ENCODE assay signal across 1 cellular context in genomic region chr3:140941434-140942220, GRCh38.
TF ChIP-seq lines count a peak whose summit lies in the region.

SLC25A36 (plus strand) TSS chr3:140941836; CDS start chr3:140942055, 219 bp downstream.

TF ChIP-seq in K562, 482 proteins besides CTCF, POLR2A, EP300 and RAD21 (continued from another document and continues in another):
- TF ChIP-seq MEF2D (tag; conservative IDR thresholded peaks at IDR 0.05; ENCODE audit: low read depth) (no peak), RHOXF2B (CRISPR knock-in tag; conservative IDR thresholded peaks at IDR 0.05) (no peak), CCAR2 (IDR thresholded peaks at IDR 0.05; ENCODE audit: low read depth, low read length) (no peak), ELK1 (CRISPR knock-in tag; IDR thresholded peaks at IDR 0.05) (no peak), ZKSCAN3 (CRISPR knock-in tag; IDR thresholded peaks at IDR 0.05) (no peak), REST (CRISPR knock-in tag; IDR thresholded peaks at IDR 0.05; ENCODE audit: low read depth) (peak; percentile 52; the same call in 1 of the 2 replicates), CHCHD3 (CRISPR knock-in tag; IDR thresholded peaks at IDR 0.05) (no peak), HNRNPLL (IDR thresholded peaks at IDR 0.05; ENCODE audit: low read depth, low read length, poor library complexity, severe bottlenecking) (peak; percentile 70), SNIP1 (IDR thresholded peaks at IDR 0.05; ENCODE audit: low read depth) (no peak), FOXJ2 (tag; IDR thresholded peaks at IDR 0.05) (no peak), FOXM1 (IDR thresholded peaks at IDR 0.05; ENCODE audit: low read depth) (peak; percentile 64), FOXM1 (CRISPR knock-in tag; IDR thresholded peaks at IDR 0.05; ENCODE audit: low read depth) (0 out of 2 replicates have a peak, but pooled peaks have one; percentile 51), POLR2G (IDR thresholded peaks at IDR 0.05; ENCODE audit: low read depth, low read length) (peak; percentile 94), ZNF24 (IDR thresholded peaks at IDR 0.05) (no peak), MEIS2 (IDR thresholded peaks at IDR 0.05; ENCODE audit: partially characterized antibody) (peak; percentile 60), JUNB (CRISPR knock-in tag; conservative IDR thresholded peaks at IDR 0.05) (no peak), POLR2AphosphoS2 (IDR thresholded peaks at IDR 0.05; ENCODE audit: low read length) (no peak), ZNF395 (CRISPR knock-in tag; IDR thresholded peaks at IDR 0.05) (peak; percentile 67), ZFP30 (CRISPR knock-in tag; IDR thresholded peaks at IDR 0.05; ENCODE audit: borderline replicate concordance) (no peak), HES1 (IDR thresholded peaks at IDR 0.05; ENCODE audit: low read depth) (peak; percentile 88), ZNF280A (IDR thresholded peaks at IDR 0.05; ENCODE audit: low read depth, partially characterized antibody) (no peak), ZNF232 (CRISPR knock-in tag; IDR thresholded peaks at IDR 0.05) (peak; percentile 88; the same call in 1 of the 2 replicates), YY1 (IDR thresholded peaks at IDR 0.05; ENCODE audit: borderline replicate concordance in 1 of 3, control insufficient read depth in 1 of 3, extremely low read depth in 1 of 3, insufficient read depth in 3 of 3, insufficient read length in 1 of 3, insufficient replicate concordance in 2 of 3, low read depth in 1 of 3, low read length in 2 of 3) (peak; percentile 20 to 83 (median 73)), MAFF (IDR thresholded peaks at IDR 0.05; ENCODE audit: low read length) (no peak), ZNF764 (CRISPR knock-in tag; IDR thresholded peaks at IDR 0.05; ENCODE audit: low read depth) (no peak), SMAD3 (CRISPR knock-in tag; conservative IDR thresholded peaks at IDR 0.05) (no peak), ZNF140 (CRISPR knock-in tag; IDR thresholded peaks at IDR 0.05) (no peak), ZNF696 (CRISPR knock-in tag; conservative IDR thresholded peaks at IDR 0.05) (no peak), HEY1 (CRISPR knock-in tag; IDR thresholded peaks at IDR 0.05; ENCODE audit: borderline replicate concordance) (no peak), FOXK2 (conservative IDR thresholded peaks at IDR 0.05 in 1 of 2, IDR thresholded peaks at IDR 0.05 in 1 of 2; ENCODE audit: low read depth in 2 of 2) (peak; percentile 98 to 99), ARID2 (IDR thresholded peaks at IDR 0.05) (no peak), CAMTA2 (CRISPR knock-in tag; conservative IDR thresholded peaks at IDR 0.05) (no peak), ZKSCAN8 (CRISPR knock-in tag; IDR thresholded peaks at IDR 0.05) (no peak), LCOR (CRISPR knock-in tag; IDR thresholded peaks at IDR 0.05) (no peak), ZMIZ1 (IDR thresholded peaks at IDR 0.05; ENCODE audit: low read depth in 2 of 2, low read length in 2 of 2) (no peak; a peak in 1 of 4 replicates), CTCFL (IDR thresholded peaks at IDR 0.05; ENCODE audit: borderline replicate concordance, insufficient read depth, low read depth, low read length, poor library complexity, severe bottlenecking) (no peak), ZNF830 (CRISPR knock-in tag; IDR thresholded peaks at IDR 0.05) (no peak), ZNF41 (CRISPR knock-in tag; conservative IDR thresholded peaks at IDR 0.05) (no peak), GABPB1 (CRISPR knock-in tag; IDR thresholded peaks at IDR 0.05) (peak; percentile 65; the same call in 1 of the 2 replicates), MLLT1 (IDR thresholded peaks at IDR 0.05) (no peak), CREB5 (CRISPR knock-in tag; IDR thresholded peaks at IDR 0.05) (no peak), ZNF584 (CRISPR knock-in tag; IDR thresholded peaks at IDR 0.05; ENCODE audit: low read depth) (no peak), ZBTB12 (CRISPR knock-in tag; IDR thresholded peaks at IDR 0.05) (peak; percentile 95), CCNT2 (IDR thresholded peaks at IDR 0.05; ENCODE audit: borderline replicate concordance, extremely low read depth, insufficient read length, low read depth, low read length) (peak; percentile 83), NCOA1 (IDR thresholded peaks at IDR 0.05; ENCODE audit: low read depth) (0 out of 2 replicates have a peak, but pooled peaks have one; percentile 47), ZNF12 (CRISPR knock-in tag; IDR thresholded peaks at IDR 0.05) (0 out of 2 replicates have a peak, but pooled peaks have one; percentile 36), L3MBTL2 (IDR thresholded peaks at IDR 0.05) (peak; percentile 98), ETS2 (tag; IDR thresholded peaks at IDR 0.05; ENCODE audit: borderline replicate concordance, poor library complexity, severe bottlenecking) (no peak)
